In the genomic region with DNA sequence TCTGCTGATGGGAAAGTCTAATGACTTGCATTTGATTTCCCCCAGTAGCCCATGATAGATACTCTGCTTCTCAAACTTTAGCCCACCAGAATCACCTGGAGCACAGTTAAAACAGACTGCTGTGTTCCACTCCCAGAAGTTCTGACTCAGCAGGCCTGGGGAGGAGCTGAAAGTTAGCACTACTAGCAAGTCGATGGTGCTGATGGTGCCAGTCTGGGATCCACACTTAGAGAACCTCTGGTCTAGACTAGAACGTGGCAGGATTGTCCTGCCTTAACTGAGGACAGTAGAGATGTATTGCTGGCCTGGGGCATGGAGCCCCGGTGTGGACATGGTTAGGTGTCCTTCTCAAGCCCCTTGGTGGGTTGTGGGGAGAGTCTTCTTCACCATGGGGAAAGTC, we compare ENCODE assay signal across 17 cellular contexts. TPM values are rescaled to one million over a fixed set of nuclear protein-coding genes. Genes with fewer than 3 reads are reported as not detected.
A peak's percentile ranks its signal among the peaks of the same experiment; 100 is the strongest.
DNase-seq lines count a peak whose midpoint lies in the region; ATAC-seq, FAIRE-seq and TF ChIP-seq lines count a peak whose summit lies in the region.
"Had no signal": no experiment of that assay in that cellular context is flagged by ENCODE, and none has a peak within 500 bp of the region (broad histone marks: within the 10 kb centered on the region; RNA-seq: fewer than 3 reads in every experiment).

No MANE protein-coding gene starts in this region.

- no peaks in the 10 kb centered on the region for H4K20me1 ChIP-seq in PC-3 (ENCODE audit: low read length)

- H3K4me2 ChIP-seq in PC-3 (ENCODE audit: low read length), result 0 out of 2 replicates have a peak overlapping the region, but pooled peaks have one; percentile 20

- no peaks in the 10 kb centered on the region for H3K9me3 Mint-ChIP-seq in activated naive CD4-positive, alpha-beta T cell treated with anti-CD3 and anti-CD28 coated beads, Interleukin-2, amount 50 U/mL, for 24 hours
- H3K9me3 Mint-ChIP-seq in naive thymus-derived CD4-positive, alpha-beta T cell, result peaks cover 0 to 2% (median 0%) of the 10 kb centered on the region in 11 donors
- H3K9me3 Mint-ChIP-seq: CD8-positive, alpha-beta T cell had no signal

- POLR2A ChIA-PET in PC-3 (lab: Charles Lee; ENCODE audit: unreplicated experiment), result no interaction called here
- POLR2A ChIA-PET in naive thymus-derived CD4-positive, alpha-beta T cell (lab: Charles Lee), result interaction anchor here (1.0 kb wide), 1 partner anchor 19 kb away, joined by 3 read pairs; no protein-coding TSS in a partner anchor

- H3F3A ChIP-seq in PC-3 (ENCODE audit: low read length, unreplicated experiment), result no peaks in the 10 kb centered on the region

- H3K9me2 ChIP-seq in PC-3 (replicated peaks; ENCODE audit: low read length), result no peaks in the 10 kb centered on the region

- no peak overlapping the region for H3K27ac Mint-ChIP-seq in activated naive CD4-positive, alpha-beta T cell treated with anti-CD3 and anti-CD28 coated beads, Interleukin-2, amount 50 U/mL, for 24 hours
- peak overlapping the region in 4 of 9 donors; percentile 18 to 81 (median 52) for H3K27ac Mint-ChIP-seq in naive thymus-derived CD4-positive, alpha-beta T cell
- H3K27ac Mint-ChIP-seq: CD8-positive, alpha-beta T cell; IgD-negative memory B cell had no signal

- no peak overlapping the region for H2AFZ ChIP-seq in PC-3 (ENCODE audit: low read length)

- peak; percentile 78 for FAIRE-seq in GM19239 (lab: Jason Lieb, UNC)
- FAIRE-seq: H54 had no signal

- H3K27me3 Mint-ChIP-seq in activated naive CD4-positive, alpha-beta T cell treated with anti-CD3 and anti-CD28 coated beads, Interleukin-2, amount 50 U/mL, for 24 hours, result no peaks in the 10 kb centered on the region
- H3K27me3 Mint-ChIP-seq in naive thymus-derived CD4-positive, alpha-beta T cell, result peaks cover 0 to 68% (median 10%) of the 10 kb centered on the region in 5 donors

- H3K9me3 ChIP-seq in PC-3 (ENCODE audit: low read length), result no peaks in the 10 kb centered on the region
- H3K9me3 ChIP-seq in naive thymus-derived CD4-positive, alpha-beta T cell (ENCODE audit: control insufficient read depth in 2 of 3, low read length in 3 of 3), result no peaks in the 10 kb centered on the region
- H3K9me3 ChIP-seq in right atrium auricular region, result no peaks in the 10 kb centered on the region

- H3K36me3 Mint-ChIP-seq in activated naive CD4-positive, alpha-beta T cell treated with anti-CD3 and anti-CD28 coated beads, Interleukin-2, amount 50 U/mL, for 24 hours, result no peaks in the 10 kb centered on the region
- peaks cover 0 to 7% (median 0%) of the 10 kb centered on the region in 5 donors for H3K36me3 Mint-ChIP-seq in naive thymus-derived CD4-positive, alpha-beta T cell
- H3K36me3 Mint-ChIP-seq: CD8-positive, alpha-beta T cell; IgD-negative memory B cell had no signal

- no peak overlapping the region for H3K27ac ChIP-seq in PC-3 (ENCODE audit: low read length)
- H3K27ac ChIP-seq in naive thymus-derived CD4-positive, alpha-beta T cell (ENCODE audit: low read depth, low read length), result no peak overlapping the region
- no peak overlapping the region for H3K27ac ChIP-seq in right atrium auricular region

- H3K4me1 ChIP-seq in PC-3 (ENCODE audit: insufficient read depth, low read length), result peaks cover 52% of the 10 kb centered on the region
- H3K4me1 ChIP-seq in naive thymus-derived CD4-positive, alpha-beta T cell (ENCODE audit: control insufficient read depth in 2 of 2, insufficient read depth in 2 of 2, low read length in 2 of 2), result peaks cover 20 to 39% of the 10 kb centered on the region in 2 donors
- H3K4me1 ChIP-seq in right atrium auricular region, result no peaks in the 10 kb centered on the region

- no peaks in the 10 kb centered on the region for H3K79me2 ChIP-seq in PC-3 (ENCODE audit: low read length)

- TF ChIP-seq CTCF in PC-3 (conservative IDR thresholded peaks at IDR 0.05; ENCODE audit: low read depth, low read length), result no peak
- no peak for TF ChIP-seq CTCF in right atrium auricular region (IDR thresholded peaks at IDR 0.05)

- H3K36me3 ChIP-seq in PC-3 (ENCODE audit: low read depth, low read length) (no peaks in the 10 kb centered on the region), right atrium auricular region (no peaks in the 10 kb centered on the region)
- H3K36me3 ChIP-seq in naive thymus-derived CD4-positive, alpha-beta T cell (ENCODE audit: control insufficient read depth in 2 of 3, insufficient read depth in 3 of 3, low read length in 3 of 3), result no peaks in the 10 kb centered on the region

- intact Hi-C loops in PC-3 (cut with micrococcal nuclease), result no loop called here
- intact Hi-C loops in naive thymus-derived CD4-positive, alpha-beta T cell (cut with micrococcal nuclease), result loop anchor here (10.0 kb wide), 2 partner anchors 169 to 469 kb away; partner anchors contain the start of gene SRSF6 (in 1 of the 2)

- no peak overlapping the region for H3K4me3 ChIP-seq in PC-3 (ENCODE audit: low read length)
- no peak overlapping the region for H3K4me3 ChIP-seq in naive thymus-derived CD4-positive, alpha-beta T cell (ENCODE audit: low read length)
- no peak overlapping the region for H3K4me3 ChIP-seq in right atrium auricular region

- no TSS peak for BruUV-seq in PC-3 (replicated peaks; lab: Mats Ljungman, UMichigan)

- CTCF ChIA-PET in PC-3 (lab: Charles Lee), result no interaction called here
- CTCF ChIA-PET in naive thymus-derived CD4-positive, alpha-beta T cell (lab: Charles Lee), result no interaction called here

- ATAC-seq in PC-3 (no peak), HG02981 (IDR thresholded peaks at IDR 0.05; ENCODE audit: unreplicated experiment) (no peak)
- no peak for ATAC-seq in naive thymus-derived CD4-positive, alpha-beta T cell
- ATAC-seq: CD8-positive, alpha-beta T cell had no signal

- H3K27me3 ChIP-seq in PC-3 (ENCODE audit: low read length), result no peaks in the 10 kb centered on the region
- no peaks in the 10 kb centered on the region for H3K27me3 ChIP-seq in naive thymus-derived CD4-positive, alpha-beta T cell (ENCODE audit: control insufficient read depth in 2 of 2, insufficient read depth in 2 of 2, low read length in 2 of 2)
- no peaks in the 10 kb centered on the region for H3K27me3 ChIP-seq in right atrium auricular region

- peaks cover 58% of the 10 kb centered on the region for H3K4me1 Mint-ChIP-seq in activated naive CD4-positive, alpha-beta T cell treated with anti-CD3 and anti-CD28 coated beads, Interleukin-2, amount 50 U/mL, for 24 hours
- H3K4me1 Mint-ChIP-seq in naive thymus-derived CD4-positive, alpha-beta T cell, result peaks cover 34 to 73% (median 61%) of the 10 kb centered on the region in 7 donors

- peak overlapping the region; percentile 56 for H3K4me3 Mint-ChIP-seq in activated naive CD4-positive, alpha-beta T cell treated with anti-CD3 and anti-CD28 coated beads, Interleukin-2, amount 50 U/mL, for 24 hours
- peak overlapping the region in 7 of 10 donors; percentile 4 to 82 (median 41) for H3K4me3 Mint-ChIP-seq in naive thymus-derived CD4-positive, alpha-beta T cell
- H3K4me3 Mint-ChIP-seq: CD8-positive, alpha-beta T cell; IgD-negative memory B cell had no signal

- no peak for DNase-seq in activated naive CD4-positive, alpha-beta T cell treated with Interleukin-2 at 50 U/mL for 16 hours
- DNase-seq in GM19239 (ENCODE audit: insufficient read length, low spot score), result no peak
- DNase-seq in PC-3, result no peak
- DNase-seq in naive thymus-derived CD4-positive, alpha-beta T cell, result no peak
- DNase-seq in right atrium auricular region (ENCODE audit: low spot score), result no peak
- DNase-seq in putamen (ENCODE audit: low spot score), result no peak
- DNase-seq: ACHN; CD8-positive, alpha-beta T cell; GF-D8; MV-4-11; NCI-H1417 treated with DMSO at 0.1 percent for 48 hours; NCI-H2029 treated with DMSO at 0.1 percent for 48 hours; NCI-H524 had no signal

- H3K9ac ChIP-seq in PC-3 (ENCODE audit: low read length), result no peak overlapping the region

RNA-seq across cellular contexts. Expression of gene TOX2, which starts 8.7 kb away (rescaled TPM):
- 0.98 and 1.8 TPM in 2 replicates for total RNA-seq in PC-3 (2014; rRNA removed)
- 1 to 10 TPM in 2 of 5 experiments, under 1 TPM in 3; 0.22 to 7.1 (median 0.96) TPM for total RNA-seq in naive thymus-derived CD4-positive, alpha-beta T cell
- 1 to 10 TPM; 1.6 to 4.0 TPM for polyA plus RNA-seq in naive thymus-derived CD4-positive, alpha-beta T cell
- under 1 TPM; 0.30 to 0.63 TPM for total RNA-seq in right atrium auricular region
